ENCODE assay signal across 8 cellular contexts in the genomic region with DNA sequence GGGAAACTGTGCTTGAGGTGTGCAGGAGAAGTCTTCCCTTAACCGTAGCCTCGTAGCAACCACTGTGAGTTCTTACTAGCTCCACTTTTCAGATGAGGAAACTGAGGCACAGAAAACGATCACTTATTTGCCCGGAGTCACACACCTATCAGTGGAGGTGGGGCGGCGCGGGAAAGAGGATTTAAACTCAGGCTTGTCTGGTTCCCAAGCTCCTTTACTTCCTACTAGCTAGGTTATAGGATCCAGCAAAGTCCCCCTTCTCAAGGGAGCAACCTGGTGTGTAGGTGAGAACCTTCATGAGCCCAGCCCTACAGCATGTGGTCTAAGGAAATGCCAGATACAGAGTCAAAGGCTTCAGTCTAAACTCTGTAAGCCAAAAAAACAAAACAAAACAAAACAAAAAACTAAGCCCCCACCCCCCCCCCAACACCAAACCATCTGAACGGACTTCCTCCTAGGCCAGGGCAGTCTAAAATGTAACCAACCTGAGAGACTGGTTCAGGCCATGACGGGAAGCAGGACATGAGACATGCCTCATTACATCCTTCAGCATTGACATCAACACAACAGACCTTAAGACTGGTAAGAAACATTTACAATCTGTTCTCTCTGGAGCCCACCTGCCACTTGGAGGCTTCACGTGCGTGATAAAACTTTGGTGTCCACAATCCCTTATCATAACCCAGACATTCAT. TPM values are rescaled to one million over a fixed set of nuclear protein-coding genes. Genes with fewer than 3 reads are reported as not detected.
A peak's percentile ranks its signal among the peaks of the same experiment; 100 is the strongest.
DNase-seq lines count a peak whose midpoint lies in the region; ATAC-seq lines count a peak whose summit lies in the region.

No MANE protein-coding gene starts in this region.

- peak; percentile 61 for DNase-seq in activated CD4-positive, alpha-beta T cell treated with anti-CD3 and anti-CD28 coated beads, Interleukin-2, amount 10 ng/mL, durations not matched to agents 24 days and 14 days
- no peak for DNase-seq in activated CD4-positive, alpha-beta T cell treated with anti-CD3 and anti-CD28 coated beads, Interleukin-2, amount 50 U/mL, for 48 hours
- no peak for DNase-seq in G401 (ENCODE audit: low spot score)

- H3K9ac ChIP-seq in iPS-20b (ENCODE audit: low read depth, low read length) = peak overlapping the region; percentile 43; the same call in 1 of the 2 replicates
- H3K9ac ChIP-seq in stomach smooth muscle (ENCODE audit: low read length in 2 of 2) = peak overlapping the region; percentile 54 to 93

- H3K27ac ChIP-seq in iPS-20b (ENCODE audit: low read length) (no peak overlapping the region), stomach smooth muscle (ENCODE audit: low read length) (peak overlapping the region; percentile 82)

- peaks cover 24% of the 10 kb centered on the region for H3K4me1 Mint-ChIP-seq in activated CD4-positive, alpha-beta T cell treated with anti-CD3 and anti-CD28 coated beads, Interleukin-2, amount 10 ng/mL, durations not matched to agents 24 days and 14 days
- peaks cover 11% of the 10 kb centered on the region for H3K4me1 Mint-ChIP-seq in activated T-helper 17 cell treated with anti-CD3 and anti-CD28 coated beads, Interleukin-2, amount 50 U/mL, for 72 hours

- H3K4me3 Mint-ChIP-seq in activated CD4-positive, alpha-beta T cell treated with anti-CD3 and anti-CD28 coated beads, Interleukin-2, amount 10 ng/mL, durations not matched to agents 24 days and 14 days = peak overlapping the region; percentile 90
- H3K4me3 Mint-ChIP-seq in activated T-helper 17 cell treated with anti-CD3 and anti-CD28 coated beads, Interleukin-2, amount 50 U/mL, for 72 hours = peak overlapping the region; percentile 94

- no peaks in the 10 kb centered on the region for H3K9me3 Mint-ChIP-seq in activated CD4-positive, alpha-beta T cell treated with anti-CD3 and anti-CD28 coated beads, Interleukin-2, amount 10 ng/mL, durations not matched to agents 24 days and 14 days
- no peaks in the 10 kb centered on the region for H3K9me3 Mint-ChIP-seq in activated T-helper 17 cell treated with anti-CD3 and anti-CD28 coated beads, Interleukin-2, amount 50 U/mL, for 72 hours

- H3K4me3 ChIP-seq in iPS-20b (ENCODE audit: low read length) = peak overlapping the region; percentile 87
- H3K4me3 ChIP-seq in stomach smooth muscle (ENCODE audit: low read length in 2 of 2) = peak overlapping the region; percentile 54 to 94

- in situ Hi-C loops in G401 (cut with HindIII; ENCODE audit: low sequenced_read_pairs) = no loop called here

- H3K36me3 ChIP-seq in iPS-20b (ENCODE audit: insufficient read depth, low read depth, low read length) (no peaks in the 10 kb centered on the region), stomach smooth muscle (ENCODE audit: control insufficient read depth in 2 of 2, insufficient read depth in 2 of 2, low read length in 2 of 2) (no peaks in the 10 kb centered on the region)

- H3K27me3 ChIP-seq in iPS-20b (ENCODE audit: insufficient read depth, low read length) = no peaks in the 10 kb centered on the region
- no peaks in the 10 kb centered on the region for H3K27me3 ChIP-seq in stomach smooth muscle (ENCODE audit: control insufficient read depth in 1 of 2, insufficient read depth in 2 of 2, low read length in 2 of 2)

- ATAC-seq in activated T-helper 17 cell treated with anti-CD3 and anti-CD28 coated beads, Interleukin-2, amount 50 U/mL, for 72 hours (replicated peaks) = no peak
- ATAC-seq in HG03175 (IDR thresholded peaks at IDR 0.05; ENCODE audit: unreplicated experiment) (no peak), GM19395 (IDR thresholded peaks at IDR 0.05; ENCODE audit: unreplicated experiment) (no peak)

- H3K27me3 Mint-ChIP-seq in activated CD4-positive, alpha-beta T cell treated with anti-CD3 and anti-CD28 coated beads, Interleukin-2, amount 10 ng/mL, durations not matched to agents 24 days and 14 days = no peaks in the 10 kb centered on the region
- H3K27me3 Mint-ChIP-seq in activated T-helper 17 cell treated with anti-CD3 and anti-CD28 coated beads, Interleukin-2, amount 50 U/mL, for 72 hours = no peaks in the 10 kb centered on the region

- peak overlapping the region; percentile 93 for H3K27ac Mint-ChIP-seq in activated CD4-positive, alpha-beta T cell treated with anti-CD3 and anti-CD28 coated beads, Interleukin-2, amount 10 ng/mL, durations not matched to agents 24 days and 14 days
- H3K27ac Mint-ChIP-seq in activated T-helper 17 cell treated with anti-CD3 and anti-CD28 coated beads, Interleukin-2, amount 50 U/mL, for 72 hours = peak overlapping the region; percentile 87

- intact Hi-C loops in activated CD4-positive, alpha-beta T cell treated with anti-CD3 and anti-CD28 coated beads, Interleukin-2, amount 10 ng/mL, durations not matched to agents 24 days and 14 days (cut with micrococcal nuclease) = loop anchor here (1.0 to 2.0 kb wide), 3 partner anchors 14 to 146 kb away; a partner anchor contains a TSS

- H3K9me3 ChIP-seq in iPS-20b (ENCODE audit: insufficient read depth, low read depth, low read length) (no peaks in the 10 kb centered on the region), stomach smooth muscle (ENCODE audit: control insufficient read depth in 2 of 2, low read length in 2 of 2) (no peaks in the 10 kb centered on the region)

- H3K4me1 ChIP-seq in iPS-20b (ENCODE audit: insufficient read depth, low read length) = peaks cover 9% of the 10 kb centered on the region; the same call in 1 of the 2 replicates
- H3K4me1 ChIP-seq in stomach smooth muscle (ENCODE audit: control insufficient read depth, insufficient read depth, low read length) = peaks cover 15% of the 10 kb centered on the region

- peaks cover 3% of the 10 kb centered on the region for H3K36me3 Mint-ChIP-seq in activated CD4-positive, alpha-beta T cell treated with anti-CD3 and anti-CD28 coated beads, Interleukin-2, amount 10 ng/mL, durations not matched to agents 24 days and 14 days (ENCODE audit: low read depth)
- H3K36me3 Mint-ChIP-seq in activated T-helper 17 cell treated with anti-CD3 and anti-CD28 coated beads, Interleukin-2, amount 50 U/mL, for 72 hours (ENCODE audit: low read depth) = peaks cover 12% of the 10 kb centered on the region

RNA-seq across cellular contexts. Expression of a gene that starts 0.7 kb away (rescaled TPM):
- 20.4 and 20.8 TPM in 2 replicates for total RNA-seq in activated CD4-positive, alpha-beta T cell treated with anti-CD3 and anti-CD28 coated beads, Interleukin-2, amount 10 ng/mL, durations not matched to agents 24 days and 14 days
- total RNA-seq in activated T-helper 17 cell treated with anti-CD3 and anti-CD28 coated beads, Interleukin-2, amount 50 U/mL, for 72 hours = 10 to 100 TPM; 19.7 to 27.3 TPM
- total RNA-seq in G401 (2014; rRNA removed; shearing (Covaris generic)) = 19.7 and 28.2 TPM in 2 replicates

RNA-seq across cellular contexts. Expression of a gene that starts 14.1 kb away (rescaled TPM):
- 195 and 200 TPM in 2 replicates for total RNA-seq in activated CD4-positive, alpha-beta T cell treated with anti-CD3 and anti-CD28 coated beads, Interleukin-2, amount 10 ng/mL, durations not matched to agents 24 days and 14 days
- 100 to 1,000 TPM; 172 to 204 TPM for total RNA-seq in activated T-helper 17 cell treated with anti-CD3 and anti-CD28 coated beads, Interleukin-2, amount 50 U/mL, for 72 hours
- total RNA-seq in G401 (2014; rRNA removed; shearing (Covaris generic)) = 77.8 and 109 TPM in 2 replicates
